In the genomic region with DNA sequence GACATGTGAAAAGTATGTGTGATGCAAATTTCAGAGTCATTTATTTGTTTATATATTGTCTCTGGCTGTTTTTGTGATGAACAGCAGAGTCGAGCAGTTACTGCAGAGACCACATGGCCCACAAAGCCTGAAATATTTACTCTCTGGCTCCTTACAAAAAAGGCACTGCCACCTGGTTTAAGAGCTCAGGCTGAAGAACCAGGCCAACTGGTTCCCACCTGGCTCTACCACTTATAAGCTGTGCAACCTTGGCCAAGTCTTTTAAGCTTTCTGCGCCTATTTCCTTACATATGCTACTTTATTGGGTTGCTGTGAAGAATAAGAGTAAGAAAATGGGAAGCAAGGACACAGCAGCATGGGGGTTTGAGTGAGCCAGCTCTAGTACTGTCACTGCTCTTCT, we compare ENCODE assay signal across 29 cellular contexts.
DNase-seq lines count a peak whose midpoint lies in the region; ATAC-seq, FAIRE-seq and TF ChIP-seq lines count a peak whose summit lies in the region.
"Had no signal": no experiment of that assay in that cellular context is flagged by ENCODE, and none has a peak within 500 bp of the region (broad histone marks: within the 10 kb centered on the region; RNA-seq: fewer than 3 reads in every experiment).

No MANE protein-coding gene starts in this region.

- FAIRE-seq in HTR-8/SVneo (lab: Jason Lieb, UNC) = no peak
- FAIRE-seq: frontal cortex had no signal

- no peaks in the 10 kb centered on the region for H3K9me3 ChIP-seq in left lung
- H3K9me3 ChIP-seq: esophagus squamous epithelium, SK-N-SH, testis had no signal

- no peak overlapping the region for H3K27ac ChIP-seq in left lung
- H3K27ac ChIP-seq: testis had no signal

- H3K4me3 Mint-ChIP-seq in stimulated activated effector memory CD8-positive, alpha-beta T cell treated with anti-CD3 and anti-CD28 coated beads, Interleukin-12 subunit alpha, Interleukin-12 subunit beta, amount 100 ng/mL, for 72 hours = no peak overlapping the region
- no peak overlapping the region for H3K4me3 Mint-ChIP-seq in CD14-positive monocyte
- H3K4me3 Mint-ChIP-seq: activated naive CD8-positive, alpha-beta T cell treated with anti-CD3 and anti-CD28 coated beads for 36 hours; CD8-positive, alpha-beta memory T cell; T-helper 17 cell had no signal

- H3K36me3 Mint-ChIP-seq in stimulated activated effector memory CD8-positive, alpha-beta T cell treated with anti-CD3 and anti-CD28 coated beads, Interleukin-12 subunit alpha, Interleukin-12 subunit beta, amount 100 ng/mL, for 72 hours = no peaks in the 10 kb centered on the region
- H3K36me3 Mint-ChIP-seq in CD14-positive monocyte = no peaks in the 10 kb centered on the region
- H3K36me3 Mint-ChIP-seq: activated naive CD8-positive, alpha-beta T cell treated with anti-CD3 and anti-CD28 coated beads for 36 hours; CD8-positive, alpha-beta memory T cell had no signal

- DNase-seq in NCI-H748 (lab: John Stamatoyannopoulos, UW; ENCODE audit: unreplicated experiment) = peak; percentile 55
- DNase-seq in NCI-H748 treated with DMSO at 0.1 percent for 48 hours (lab: John Stamatoyannopoulos, UW) = no peak
- DNase-seq in NCI-H526 (lab: John Stamatoyannopoulos, UW) = peak; percentile 29 to 59
- DNase-seq in left lung = peak in 1 of 2 donors; percentile 43
- no peak for DNase-seq in stimulated activated effector memory CD8-positive, alpha-beta T cell treated with anti-CD3 and anti-CD28 coated beads, Interleukin-12 subunit alpha, Interleukin-12 subunit beta, amount 100 ng/mL, for 72 hours (ENCODE audit: low spot score in 2 of 2)
- no peak for DNase-seq in HTR-8/SVneo (ENCODE audit: insufficient read length, low spot score)
- no peak for DNase-seq in CD14-positive monocyte (ENCODE audit: low spot score)
- no peak for DNase-seq in CD1c-positive myeloid dendritic cell (ENCODE audit: extremely low spot score)
- DNase-seq: activated CD4-positive, alpha-beta T cell treated with anti-CD3 and anti-CD28 coated beads for 1 hour; activated effector memory CD4-positive, alpha-beta T cell treated with Interleukin-2 at 50 U/mL for 16 hours; activated naive CD8-positive, alpha-beta T cell treated with anti-CD3 and anti-CD28 coated beads for 36 hours; aorta; CD8-positive, alpha-beta memory T cell; cortex of kidney; DMS 273 treated with DMSO at 0.1 percent for 48 hours; esophagus squamous epithelium; HCEC 1CT; KG1; left cardiac atrium; MM.1S; NCI-H1436; SK-N-SH; stimulated activated CD4-positive, alpha-beta T cell treated with anti-CD3 and anti-CD28 coated beads, Interleukin-4, amount 100 ng/mL, for 4 hours; stimulated activated naive CD4-positive, alpha-beta T cell; T-helper 17 cell; testis had no signal

- no peak overlapping the region for H3K27ac Mint-ChIP-seq in stimulated activated effector memory CD8-positive, alpha-beta T cell treated with anti-CD3 and anti-CD28 coated beads, Interleukin-12 subunit alpha, Interleukin-12 subunit beta, amount 100 ng/mL, for 72 hours
- H3K27ac Mint-ChIP-seq in CD14-positive monocyte = no peak overlapping the region
- H3K27ac Mint-ChIP-seq: activated naive CD8-positive, alpha-beta T cell treated with anti-CD3 and anti-CD28 coated beads for 36 hours; CD8-positive, alpha-beta memory T cell; progenitor cell of endocrine pancreas; T-helper 17 cell had no signal

- no peaks in the 10 kb centered on the region for H3K4me1 Mint-ChIP-seq in stimulated activated effector memory CD8-positive, alpha-beta T cell treated with anti-CD3 and anti-CD28 coated beads, Interleukin-12 subunit alpha, Interleukin-12 subunit beta, amount 100 ng/mL, for 72 hours
- peaks cover 8% of the 10 kb centered on the region for H3K4me1 Mint-ChIP-seq in CD14-positive monocyte
- H3K4me1 Mint-ChIP-seq: activated naive CD8-positive, alpha-beta T cell treated with anti-CD3 and anti-CD28 coated beads for 36 hours; CD8-positive, alpha-beta memory T cell; T-helper 17 cell had no signal

- intact Hi-C loops in left lung (cut with DNase I) (no loop called here), CD14-positive monocyte (cut with micrococcal nuclease) (no loop called here)

- no peak for TF ChIP-seq CTCF in left lung (IDR thresholded peaks at IDR 0.05)
- no peak for TF ChIP-seq CTCF in CD14-positive monocyte (IDR thresholded peaks at IDR 0.05)

- H3K4me1 ChIP-seq in left lung = no peaks in the 10 kb centered on the region
- H3K4me1 ChIP-seq: testis had no signal

- peaks cover 8% of the 10 kb centered on the region for H3K9me3 Mint-ChIP-seq in stimulated activated effector memory CD8-positive, alpha-beta T cell treated with anti-CD3 and anti-CD28 coated beads, Interleukin-12 subunit alpha, Interleukin-12 subunit beta, amount 100 ng/mL, for 72 hours
- H3K9me3 Mint-ChIP-seq in CD14-positive monocyte = peaks cover 0 to 2% (median 0%) of the 10 kb centered on the region in 7 donors
- H3K9me3 Mint-ChIP-seq: activated naive CD8-positive, alpha-beta T cell treated with anti-CD3 and anti-CD28 coated beads for 36 hours had no signal

- H3K27me3 ChIP-seq in left lung = no peaks in the 10 kb centered on the region
- H3K27me3 ChIP-seq: esophagus squamous epithelium, testis had no signal

- peaks cover 0 to 2% (median 0%) of the 10 kb centered on the region in 3 donors for H3K27me3 Mint-ChIP-seq in CD14-positive monocyte (ENCODE audit: low read depth in 3 of 3)
- H3K27me3 Mint-ChIP-seq: activated naive CD8-positive, alpha-beta T cell treated with anti-CD3 and anti-CD28 coated beads for 36 hours; CD8-positive, alpha-beta memory T cell; progenitor cell of endocrine pancreas; T-helper 17 cell had no signal

- H3K36me3 ChIP-seq in left lung = no peaks in the 10 kb centered on the region
- H3K36me3 ChIP-seq: esophagus squamous epithelium had no signal

- H3K4me3 ChIP-seq in left lung = no peak overlapping the region
- H3K4me3 ChIP-seq: esophagus squamous epithelium, testis had no signal

- ATAC-seq in left lung = peak; percentile 83
- ATAC-seq in stimulated activated effector memory CD8-positive, alpha-beta T cell treated with anti-CD3 and anti-CD28 coated beads, Interleukin-12 subunit alpha, Interleukin-12 subunit beta, amount 100 ng/mL, for 72 hours = no peak
- ATAC-seq: left cardiac atrium, sciatic nerve, T-helper 17 cell had no signal

Comparison
In these comparisons a context has a peak if more than half of its experiments do, and no peak if none do; other contexts are left out.
1. DNase-seq: peak in NCI-H748 (single experiment) and NCI-H526 (2 of 2); none in NCI-H748 treated with DMSO at 0.1 percent for 48 hours (single experiment), stimulated activated effector memory CD8-positive, alpha-beta T cell treated with anti-CD3 and anti-CD28 coated beads, Interleukin-12 subunit alpha, Interleukin-12 subunit beta, amount 100 ng/mL, for 72 hours (0 of 2), HTR-8/SVneo (single experiment), CD14-positive monocyte (single experiment) and CD1c-positive myeloid dendritic cell (single experiment).